ENCODE assay signal across 8 cellular contexts in genomic region chr19:2061936-2062729, GRCh38. TPM values are rescaled to one million over a fixed set of nuclear protein-coding genes. Genes with fewer than 3 reads are reported as not detected.
A peak's percentile ranks its signal among the peaks of the same experiment; 100 is the strongest.
DNase-seq lines count a peak whose midpoint lies in the region; ATAC-seq, FAIRE-seq and TF ChIP-seq lines count a peak whose summit lies in the region.

No MANE protein-coding gene starts in this region.

- peak overlapping the region; percentile 82 for H3K27ac Mint-ChIP-seq in central memory CD8-positive, alpha-beta T cell (ENCODE audit: low read depth)

- no peaks in the 10 kb centered on the region for H3K9me3 Mint-ChIP-seq in central memory CD8-positive, alpha-beta T cell

- in situ Hi-C loops in GM13976 (cut with MboI; ENCODE audit: low sequenced_read_pairs, unreplicated experiment): no loop called here

- peaks cover 26% of the 10 kb centered on the region for H3K4me1 Mint-ChIP-seq in central memory CD8-positive, alpha-beta T cell

- peak overlapping the region; percentile 41 for H3K27ac ChIP-seq in HUES6 (ENCODE audit: low read depth, low read length)

- TF ChIP-seq CTCF in GM12875 (IDR thresholded peaks at IDR 0.05; ENCODE audit: borderline replicate concordance, insufficient read depth, low read depth, low read length) (no peak), GM13976 (IDR thresholded peaks at IDR 0.05; ENCODE audit: borderline replicate concordance, control extremely low read depth, extremely low read depth, insufficient read depth, missing control alignments) (no peak)

- H3K9ac ChIP-seq in HUES6 (ENCODE audit: low read length): peak overlapping the region; percentile 64
- peak overlapping the region; percentile 89 for H3K9ac ChIP-seq in mucosa of stomach (ENCODE audit: low read length)

- no peaks in the 10 kb centered on the region for H3K27me3 Mint-ChIP-seq in central memory CD8-positive, alpha-beta T cell

- H3K27me3 ChIP-seq in HUES6 (ENCODE audit: control insufficient read depth, insufficient read depth, low read length) (no peaks in the 10 kb centered on the region), mucosa of stomach (ENCODE audit: control insufficient read depth, insufficient read depth, low read length) (no peaks in the 10 kb centered on the region)

- peak overlapping the region; percentile 54 for H3K4me3 ChIP-seq in GM12875 (ENCODE audit: low read depth, low read length)
- H3K4me3 ChIP-seq in HUES6 (ENCODE audit: low read depth, low read length): peak overlapping the region; percentile 67
- H3K4me3 ChIP-seq in mucosa of stomach (ENCODE audit: low read length): peak overlapping the region; percentile 96

- H3K4me3 Mint-ChIP-seq in central memory CD8-positive, alpha-beta T cell: peak overlapping the region; percentile 94

- TF ChIP-seq POLR2A in GM12891 (IDR thresholded peaks at IDR 0.05; ENCODE audit: low read depth, low read length): no peak; the same call in 1 of the 2 replicates

- ATAC-seq in central memory CD8-positive, alpha-beta T cell (replicated peaks; ENCODE audit: extremely low read depth, poor library complexity, severe bottlenecking): peak; percentile 10
- ATAC-seq in GM18519 (IDR thresholded peaks at IDR 0.05; ENCODE audit: low FRiP score, unreplicated experiment) (no peak), GM18909 (IDR thresholded peaks at IDR 0.05; ENCODE audit: poor library complexity, unreplicated experiment) (no peak)

- peaks cover 13% of the 10 kb centered on the region for H3K36me3 Mint-ChIP-seq in central memory CD8-positive, alpha-beta T cell (ENCODE audit: insufficient read depth)

- H3K9me3 ChIP-seq in HUES6 (ENCODE audit: control insufficient read depth, insufficient read depth, low read depth, low read length): no peaks in the 10 kb centered on the region
- H3K9me3 ChIP-seq in mucosa of stomach (ENCODE audit: control insufficient read depth, low read length): no peaks in the 10 kb centered on the region

- no peak for DNase-seq in central memory CD8-positive, alpha-beta T cell (ENCODE audit: low spot score in 2 of 2)
- DNase-seq in GM12891 (ENCODE audit: insufficient read length, low spot score): no peak
- no peak for DNase-seq in GM13976 (ENCODE audit: low spot score)

- H3K4me1 ChIP-seq in HUES6 (ENCODE audit: control insufficient read depth, insufficient read depth, low read length) (peaks cover 32% of the 10 kb centered on the region), mucosa of stomach (ENCODE audit: control insufficient read depth, insufficient read depth, low read length) (peaks cover 71% of the 10 kb centered on the region)

- FAIRE-seq in GM12891 (lab: Jason Lieb, UNC): no peak

- H3K36me3 ChIP-seq in HUES6 (ENCODE audit: control insufficient read depth, insufficient read depth, low read length) (no peaks in the 10 kb centered on the region), mucosa of stomach (ENCODE audit: control insufficient read depth, insufficient read depth, low read length) (no peaks in the 10 kb centered on the region)

TF ChIP-seq in GM12891, 5 proteins besides CTCF, POLR2A, EP300 and RAD21:
- no peak for TF ChIP-seq POU2F2 (IDR thresholded peaks at IDR 0.05; ENCODE audit: low read depth, low read length)
- TF ChIP-seq TAF1 (IDR thresholded peaks at IDR 0.05; ENCODE audit: low read depth, low read length): no peak; the same call in 1 of the 2 replicates
- TF ChIP-seq POLR2AphosphoS5 (IDR thresholded peaks at IDR 0.05; ENCODE audit: low read depth, low read length): no peak
- no peak for TF ChIP-seq PAX5 (IDR thresholded peaks at IDR 0.05; ENCODE audit: insufficient read depth, low read length, severe bottlenecking)
- TF ChIP-seq SPI1 (IDR thresholded peaks at IDR 0.05; ENCODE audit: low read depth, low read length): no peak

RNA-seq across cellular contexts. Expression of gene MKNK2, which starts 11.1 kb away (rescaled TPM):
- 178 TPM for polyA plus RNA-seq in GM12891 (2012; ENCODE audit: low read depth, missing spikeins)

RNA-seq across cellular contexts. Expression of gene MOB3A, which starts 34.0 kb away (rescaled TPM):
- polyA plus RNA-seq in GM12891 (2012; ENCODE audit: low read depth, missing spikeins): 112 TPM

RNA-seq across cellular contexts. Expression of gene IZUMO4, which starts 34.6 kb away (rescaled TPM):
- 47.3 TPM for polyA plus RNA-seq in GM12891 (2012; ENCODE audit: low read depth, missing spikeins)

RNA-seq across cellular contexts. Expression of gene BTBD2, which starts 46.6 kb away (rescaled TPM):
- 42.2 TPM for polyA plus RNA-seq in GM12891 (2012; ENCODE audit: low read depth, missing spikeins)
